ENCODE assay signal across 1 cellular context in the genomic region with DNA sequence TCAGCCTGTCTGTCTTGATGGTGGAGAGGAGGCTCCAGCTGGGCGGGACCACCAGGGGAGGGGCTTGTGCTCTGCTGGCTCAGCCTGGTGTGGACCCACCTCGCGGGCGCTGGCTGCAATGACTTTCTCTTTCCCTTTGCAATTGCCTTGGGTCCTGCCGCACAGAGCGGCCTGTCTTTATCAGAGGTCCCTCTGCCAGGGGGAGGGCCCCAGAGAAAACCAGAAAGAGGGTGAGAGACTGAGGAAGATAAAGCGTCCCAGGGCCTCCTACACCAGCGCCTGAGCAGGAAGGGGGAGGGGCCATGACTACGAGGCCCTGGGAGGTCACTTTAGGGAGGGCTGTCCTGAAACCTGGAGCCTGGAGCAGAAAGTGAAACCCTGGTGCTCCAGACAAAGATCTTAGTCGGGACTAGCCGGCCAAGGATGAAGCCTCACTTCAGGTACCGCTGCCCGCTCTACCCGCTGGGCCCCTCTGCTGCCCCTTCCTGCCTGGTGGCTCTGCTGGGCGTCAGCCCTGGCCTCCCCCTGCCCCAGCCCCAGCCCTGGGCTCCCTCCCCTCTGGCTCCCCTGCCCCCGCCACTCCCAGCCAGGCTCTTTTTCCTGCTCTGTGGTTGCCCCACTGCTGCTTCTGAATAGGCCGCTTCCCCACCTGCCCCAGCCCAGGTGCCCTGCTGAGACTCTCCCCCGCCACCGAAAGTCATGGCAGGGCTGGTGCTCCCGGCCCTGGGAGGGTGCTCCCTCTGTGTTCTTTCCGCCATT.
TF ChIP-seq lines count a peak whose summit lies in the region.

TSS of gene APOBEC3F (plus strand) at position 327 of the 759 bp plus-strand sequence. CDS start at position 424, 97 bp downstream.

TF ChIP-seq in HepG2, 621 proteins besides CTCF, POLR2A, EP300 and RAD21 (continued from another document and continues in another):
- TF ChIP-seq, protein P1, sequence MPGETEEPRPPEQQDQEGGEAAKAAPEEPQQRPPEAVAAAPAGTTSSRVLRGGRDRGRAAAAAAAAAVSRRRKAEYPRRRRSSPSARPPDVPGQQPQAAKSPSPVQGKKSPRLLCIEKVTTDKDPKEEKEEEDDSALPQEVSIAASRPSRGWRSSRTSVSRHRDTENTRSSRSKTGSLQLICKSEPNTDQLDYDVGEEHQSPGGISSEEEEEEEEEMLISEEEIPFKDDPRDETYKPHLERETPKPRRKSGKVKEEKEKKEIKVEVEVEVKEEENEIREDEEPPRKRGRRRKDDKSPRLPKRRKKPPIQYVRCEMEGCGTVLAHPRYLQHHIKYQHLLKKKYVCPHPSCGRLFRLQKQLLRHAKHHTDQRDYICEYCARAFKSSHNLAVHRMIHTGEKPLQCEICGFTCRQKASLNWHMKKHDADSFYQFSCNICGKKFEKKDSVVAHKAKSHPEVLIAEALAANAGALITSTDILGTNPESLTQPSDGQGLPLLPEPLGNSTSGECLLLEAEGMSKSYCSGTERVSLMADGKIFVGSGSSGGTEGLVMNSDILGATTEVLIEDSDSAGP (CRISPR knock-in tag; IDR thresholded peaks at IDR 0.05; ENCODE audit: borderline replicate concordance), result peak; percentile 49; the same call in 1 of the 2 replicates
- TF ChIP-seq, protein P2, sequence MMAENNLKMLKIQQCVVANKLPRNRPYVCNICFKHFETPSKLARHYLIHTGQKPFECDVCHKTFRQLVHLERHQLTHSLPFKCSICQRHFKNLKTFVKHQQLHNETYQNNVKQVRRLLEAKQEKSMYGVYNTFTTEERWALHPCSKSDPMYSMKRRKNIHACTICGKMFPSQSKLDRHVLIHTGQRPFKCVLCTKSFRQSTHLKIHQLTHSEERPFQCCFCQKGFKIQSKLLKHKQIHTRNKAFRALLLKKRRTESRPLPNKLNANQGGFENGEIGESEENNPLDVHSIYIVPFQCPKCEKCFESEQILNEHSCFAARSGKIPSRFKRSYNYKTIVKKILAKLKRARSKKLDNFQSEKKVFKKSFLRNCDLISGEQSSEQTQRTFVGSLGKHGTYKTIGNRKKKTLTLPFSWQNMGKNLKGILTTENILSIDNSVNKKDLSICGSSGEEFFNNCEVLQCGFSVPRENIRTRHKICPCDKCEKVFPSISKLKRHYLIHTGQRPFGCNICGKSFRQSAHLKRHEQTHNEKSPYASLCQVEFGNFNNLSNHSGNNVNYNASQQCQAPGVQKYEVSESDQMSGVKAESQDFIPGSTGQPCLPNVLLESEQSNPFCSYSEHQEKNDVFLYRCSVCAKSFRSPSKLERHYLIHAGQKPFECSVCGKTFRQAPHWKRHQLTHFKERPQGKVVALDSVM (CRISPR knock-in tag; IDR thresholded peaks at IDR 0.05), result peak; percentile 22; the same call in 1 of the 2 replicates
- TF ChIP-seq POLR2G (IDR thresholded peaks at IDR 0.05; ENCODE audit: low read depth, low read length), result peak; percentile 49
- peak; percentile 60; the same call in 1 of the 2 replicates for TF ChIP-seq ZFX (CRISPR knock-in tag; IDR thresholded peaks at IDR 0.05; ENCODE audit: low read depth)
- TF ChIP-seq UBTF (CRISPR knock-in tag; IDR thresholded peaks at IDR 0.05), result peak; percentile 31; the same call in 1 of the 2 replicates
- TF ChIP-seq, protein P3, sequence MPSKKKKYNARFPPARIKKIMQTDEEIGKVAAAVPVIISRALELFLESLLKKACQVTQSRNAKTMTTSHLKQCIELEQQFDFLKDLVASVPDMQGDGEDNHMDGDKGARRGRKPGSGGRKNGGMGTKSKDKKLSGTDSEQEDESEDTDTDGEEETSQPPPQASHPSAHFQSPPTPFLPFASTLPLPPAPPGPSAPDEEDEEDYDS (CRISPR knock-in tag; IDR thresholded peaks at IDR 0.05), result 0 out of 2 replicates have a peak, but pooled peaks have one; percentile 29
- TF ChIP-seq ZNF574 (CRISPR knock-in tag; IDR thresholded peaks at IDR 0.05), result peak; percentile 17; the same call in 1 of the 2 replicates
- peak; percentile 75 for TF ChIP-seq ZBTB7B (CRISPR knock-in tag; IDR thresholded peaks at IDR 0.05)
- TF ChIP-seq PITX1 (CRISPR knock-in tag; IDR thresholded peaks at IDR 0.05), result 0 out of 2 replicates have a peak, but pooled peaks have one; percentile 22
- peak; percentile 71 for TF ChIP-seq PHF8 (CRISPR knock-in tag; IDR thresholded peaks at IDR 0.05)
- 0 out of 2 replicates have a peak, but pooled peaks have one; percentile 19 for TF ChIP-seq IRF2 (CRISPR knock-in tag; IDR thresholded peaks at IDR 0.05)
- peak; percentile 99 for TF ChIP-seq ZNF263 (CRISPR knock-in tag; IDR thresholded peaks at IDR 0.05)
- 0 out of 2 replicates have a peak, but pooled peaks have one; percentile 6 for TF ChIP-seq FOXA3 (CRISPR knock-in tag; IDR thresholded peaks at IDR 0.05)
- TF ChIP-seq SAP130 (CRISPR knock-in tag; IDR thresholded peaks at IDR 0.05; ENCODE audit: low read depth), result peak; percentile 44
- peak; percentile 48; the same call in 1 of the 2 replicates for TF ChIP-seq TAF1 (CRISPR knock-in tag; IDR thresholded peaks at IDR 0.05)
- 0 out of 2 replicates have a peak, but pooled peaks have one; percentile 35 for TF ChIP-seq ZNF605 (CRISPR knock-in tag; IDR thresholded peaks at IDR 0.05)
- TF ChIP-seq KDM2A (CRISPR knock-in tag; IDR thresholded peaks at IDR 0.05; ENCODE audit: borderline replicate concordance, low read depth), result peak; percentile 25; the same call in 1 of the 2 replicates
- TF ChIP-seq KAT8 (CRISPR knock-in tag; IDR thresholded peaks at IDR 0.05), result peak; percentile 9; the same call in 1 of the 2 replicates
- TF ChIP-seq HMGXB4 (CRISPR knock-in tag; IDR thresholded peaks at IDR 0.05; ENCODE audit: borderline replicate concordance in 1 of 2, low read depth in 1 of 2), result peak in 1 of 2 experiments; percentile 34; a peak in 1 of 4 replicates
- TF ChIP-seq PRDM15 (CRISPR knock-in tag; IDR thresholded peaks at IDR 0.05), result peak; percentile 91
- 0 out of 4 replicates have a peak, but pooled peaks of 1 of the 2 experiments have one; percentile 23 for TF ChIP-seq KLF16 (CRISPR knock-in tag; IDR thresholded peaks at IDR 0.05)
- peak; percentile 65 for TF ChIP-seq ZNF687 (CRISPR knock-in tag; IDR thresholded peaks at IDR 0.05)
- TF ChIP-seq, protein P4, sequence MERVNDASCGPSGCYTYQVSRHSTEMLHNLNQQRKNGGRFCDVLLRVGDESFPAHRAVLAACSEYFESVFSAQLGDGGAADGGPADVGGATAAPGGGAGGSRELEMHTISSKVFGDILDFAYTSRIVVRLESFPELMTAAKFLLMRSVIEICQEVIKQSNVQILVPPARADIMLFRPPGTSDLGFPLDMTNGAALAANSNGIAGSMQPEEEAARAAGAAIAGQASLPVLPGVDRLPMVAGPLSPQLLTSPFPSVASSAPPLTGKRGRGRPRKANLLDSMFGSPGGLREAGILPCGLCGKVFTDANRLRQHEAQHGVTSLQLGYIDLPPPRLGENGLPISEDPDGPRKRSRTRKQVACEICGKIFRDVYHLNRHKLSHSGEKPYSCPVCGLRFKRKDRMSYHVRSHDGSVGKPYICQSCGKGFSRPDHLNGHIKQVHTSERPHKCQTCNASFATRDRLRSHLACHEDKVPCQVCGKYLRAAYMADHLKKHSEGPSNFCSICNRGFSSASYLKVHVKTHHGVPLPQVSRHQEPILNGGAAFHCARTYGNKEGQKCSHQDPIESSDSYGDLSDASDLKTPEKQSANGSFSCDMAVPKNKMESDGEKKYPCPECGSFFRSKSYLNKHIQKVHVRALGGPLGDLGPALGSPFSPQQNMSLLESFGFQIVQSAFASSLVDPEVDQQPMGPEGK (CRISPR knock-in tag; IDR thresholded peaks at IDR 0.05), result 0 out of 2 replicates have a peak, but pooled peaks have one; percentile 47
- TF ChIP-seq ZNF781 (CRISPR knock-in tag; IDR thresholded peaks at IDR 0.05; ENCODE audit: borderline replicate concordance, not compliant biosample characterization), result peak; percentile 68
